Comparison of ENCODE assay signal across 8 cellular contexts in genomic region chr6:30626484-30627366, GRCh38. TPM values are rescaled to one million over a fixed set of nuclear protein-coding genes. Genes with fewer than 3 reads are reported as not detected.
DNase-seq lines count a peak whose midpoint lies in the region; ATAC-seq, FAIRE-seq and TF ChIP-seq lines count a peak whose summit lies in the region.

Gene ATAT1, plus strand, starts transcription at chr6:30626874.

- peak within 1 kb of the TSS; percentile 66 for H3K27ac ChIP-seq in endothelial cell of umbilical vein (ENCODE audit: insufficient read depth, low read depth, low read length)

- peak within 1 kb of the TSS; percentile 56 for H2AFZ ChIP-seq in endothelial cell of umbilical vein (ENCODE audit: low read depth, low read length)

- H3K27me3 ChIP-seq in BE2C, result no peaks in the 10 kb centered on the region
- no peaks in the 10 kb centered on the region for H3K27me3 ChIP-seq in NT2/D1 (ENCODE audit: insufficient read depth, insufficient read length)
- no peaks in the 10 kb centered on the region for H3K27me3 ChIP-seq in endothelial cell of umbilical vein (ENCODE audit: control insufficient read depth in 2 of 2, insufficient read depth in 2 of 2, low read length in 2 of 2)

- H3K4me1 ChIP-seq in BE2C, result no peaks in the 10 kb centered on the region
- H3K4me1 ChIP-seq in NT2/D1 (ENCODE audit: insufficient read depth, insufficient read length), result peaks cover 3% of the 10 kb centered on the region
- peaks cover 8% of the 10 kb centered on the region for H3K4me1 ChIP-seq in endothelial cell of umbilical vein (ENCODE audit: control insufficient read depth, extremely low read depth, insufficient read depth, low read length)

- peak within 1 kb of the TSS; percentile 86 for H3K9ac ChIP-seq in NT2/D1 (ENCODE audit: insufficient read length, low read depth)
- H3K9ac ChIP-seq in endothelial cell of umbilical vein (replicated peaks; ENCODE audit: extremely low read depth, insufficient read depth, low read length), result peak within 1 kb of the TSS; percentile 84

- peaks cover 22% of the 10 kb centered on the region for H3K36me3 ChIP-seq in BE2C
- H3K36me3 ChIP-seq in NT2/D1 (ENCODE audit: insufficient read depth, insufficient read length, low read length), result peaks cover 76% of the 10 kb centered on the region
- H3K36me3 ChIP-seq in endothelial cell of umbilical vein (ENCODE audit: control insufficient read depth in 2 of 2, extremely low read depth in 1 of 2, insufficient read depth in 2 of 2, low read length in 2 of 2), result peaks cover 4 to 12% of the 10 kb centered on the region in 2 experiments

- H3K4me3 ChIP-seq in BE2C (ENCODE audit: low read depth, low read length), result peak within 1 kb of the TSS; percentile 88
- H3K4me3 ChIP-seq in NT2/D1 (ENCODE audit: insufficient read length, low read depth), result peak within 1 kb of the TSS; percentile 78
- H3K4me3 ChIP-seq in endothelial cell of umbilical vein (replicated peaks in 1 of 3; ENCODE audit: insufficient read depth in 1 of 3, low read depth in 1 of 3, low read length in 3 of 3), result peak within 1 kb of the TSS; percentile 22 to 64 (median 51)

- BruUV-seq in endothelial cell of umbilical vein (replicated peaks; lab: Mats Ljungman, UMichigan), result TSS peak; percentile 60

- peak; percentile 81 for ATAC-seq in GM19351 (IDR thresholded peaks at IDR 0.05; ENCODE audit: unreplicated experiment)

- peak within 1 kb of the TSS; percentile 59 for H3K4me2 ChIP-seq in endothelial cell of umbilical vein (ENCODE audit: insufficient read depth, low read length)

- TF ChIP-seq CTCF in BE2C (IDR thresholded peaks at IDR 0.05; ENCODE audit: low read depth, low read length) (peak; percentile 47), endothelial cell of umbilical vein (IDR thresholded peaks at IDR 0.05; ENCODE audit: extremely low read depth in 1 of 2, insufficient read depth in 1 of 2, low read depth in 1 of 2, low read length in 2 of 2) (peak; percentile 31 to 50)

- intact Hi-C loops in endothelial cell of umbilical vein (cut with micrococcal nuclease), result no loop called here

- DNase-seq in BE2C (peak; percentile 83), HK-2 (ENCODE audit: unreplicated experiment) (peak; percentile 81), NT2/D1 (ENCODE audit: low read depth, low spot score) (peak; percentile 32), endothelial cell of umbilical vein (ENCODE audit: low read depth, low spot score) (peak; percentile 89), middle frontal gyrus (ENCODE audit: extremely low spot score, low spot score) (peak; percentile 83)
- DNase-seq in activated CD8-positive, alpha-beta memory T cell treated with anti-CD3 and anti-CD28 coated beads, Interleukin-2, amount 50 U/mL, for 48 hours, result peak; percentile 93
- DNase-seq in stimulated activated CD8-positive, alpha-beta memory T cell treated with anti-CD3 and anti-CD28 coated beads, Interleukin-2, amount 100 ng/mL, for 1 hour (ENCODE audit: low read depth in 2 of 2), result peak; percentile 80 to 83

- dilution Hi-C loops in endothelial cell of umbilical vein (cut with MboI; ENCODE audit: extremely low pct_ligation_motif_present, low sequenced_read_pairs), result no loop called here

- no peaks in the 10 kb centered on the region for H3K9me1 ChIP-seq in endothelial cell of umbilical vein (replicated peaks; ENCODE audit: control insufficient read depth, extremely low read depth, insufficient read depth, low read length)

- no peaks in the 10 kb centered on the region for H4K20me1 ChIP-seq in endothelial cell of umbilical vein (replicated peaks; ENCODE audit: control insufficient read depth, extremely low read depth, insufficient read depth, low read length)

- no peaks in the 10 kb centered on the region for H3K79me2 ChIP-seq in endothelial cell of umbilical vein (ENCODE audit: control insufficient read depth, insufficient read depth, low read length)

- peak; percentile 97 for TF ChIP-seq POLR2A in endothelial cell of umbilical vein (IDR thresholded peaks at IDR 0.05; ENCODE audit: low read depth, low read length)

- H3K9me3 ChIP-seq in BE2C (no peaks in the 10 kb centered on the region), NT2/D1 (ENCODE audit: insufficient read depth, low read length) (no peaks in the 10 kb centered on the region), endothelial cell of umbilical vein (replicated peaks; ENCODE audit: control insufficient read depth, insufficient read depth, low read length) (no peaks in the 10 kb centered on the region)

- POLR2A ChIA-PET in endothelial cell of umbilical vein (lab: Charles Lee), result interaction anchor here (0.9 kb wide), 1 partner anchor 12 kb away, joined by 4 read pairs; no protein-coding TSS in a partner anchor

- peak; percentile 89 for FAIRE-seq in endothelial cell of umbilical vein (lab: Jason Lieb, UNC)

- CTCF ChIA-PET in endothelial cell of umbilical vein (lab: Charles Lee), result interaction anchor here (1.5 to 2.1 kb wide), 2 partner anchors 46 to 104 kb away, joined by 4 to 13 read pairs; partner anchors contain the start of gene DHX16

TF ChIP-seq in endothelial cell of umbilical vein, 7 proteins besides CTCF, POLR2A, EP300 and RAD21:
- no peak for TF ChIP-seq EZH2 (IDR thresholded peaks at IDR 0.05; ENCODE audit: borderline replicate concordance, low read depth, low read length, severe bottlenecking)
- TF ChIP-seq POLR2AphosphoS5 (IDR thresholded peaks at IDR 0.05; ENCODE audit: insufficient read depth, low read depth, low read length), result peak; percentile 97

RNA-seq across cellular contexts. Expression of gene ATAT1, which starts in this region (rescaled TPM):
- polyA plus RNA-seq in BE2C (2012; ENCODE audit: insufficient read depth, insufficient read length, low read depth), result 9.2 TPM
- total RNA-seq in endothelial cell of umbilical vein, result 18.4 and 20.2 TPM in 2 replicates
- polyA plus RNA-seq in endothelial cell of umbilical vein, result 17.4 and 19.4 TPM in 2 replicates
- 11.8 and 15.1 TPM in 2 replicates for polyA plus RNA-seq in endothelial cell of umbilical vein (2011; cell fraction: cytosol; rRNA removed)
- 85.2 and 95.7 TPM in 2 replicates for polyA plus RNA-seq in endothelial cell of umbilical vein (2011; cell fraction: nucleus; rRNA removed)
- polyA plus RNA-seq in endothelial cell of umbilical vein (2012), result 18.1 and 18.3 TPM in 2 replicates
- polyA minus RNA-seq in endothelial cell of umbilical vein, result 13.5 and 23.0 TPM in 2 replicates
- not detected for polyA minus RNA-seq in endothelial cell of umbilical vein (2011; cell fraction: cytosol; rRNA and poly(A)+ RNA removed)
- 23.2 and 23.4 TPM in 2 replicates for polyA minus RNA-seq in endothelial cell of umbilical vein (2011; cell fraction: nucleus; rRNA and poly(A)+ RNA removed)

Comparison
In these comparisons a context has a peak if more than half of its experiments do, and no peak if none do; other contexts are left out.
1. Peak in every context shown above with its lines: DNase-seq, ATAC-seq, H3K4me3 ChIP-seq and H3K27ac ChIP-seq.
2. DNase-seq: peak in every context shown above with its lines; median percentile 93 in activated CD8-positive, alpha-beta memory T cell treated with anti-CD3 and anti-CD28 coated beads, Interleukin-2, amount 50 U/mL, for 48 hours; 89 in endothelial cell of umbilical vein; 83 in BE2C; 83 in middle frontal gyrus; 82 in stimulated activated CD8-positive, alpha-beta memory T cell treated with anti-CD3 and anti-CD28 coated beads, Interleukin-2, amount 100 ng/mL, for 1 hour; 81 in HK-2; 32 in NT2/D1.